18 cellular contexts compared by ENCODE assay signal in genomic region chr5:132013711-132014110, GRCh38. TPM values are rescaled to one million over a fixed set of nuclear protein-coding genes. Genes with fewer than 3 reads are reported as not detected.
DNase-seq lines count a peak whose midpoint lies in the region; ATAC-seq, FAIRE-seq and TF ChIP-seq lines count a peak whose summit lies in the region.
"Had no signal": no experiment of that assay in that cellular context is flagged by ENCODE, and none has a peak within 500 bp of the region (broad histone marks: within the 10 kb centered on the region; RNA-seq: fewer than 3 reads in every experiment).

No MANE protein-coding gene starts in this region.

- no peaks in the 10 kb centered on the region for H3K36me3 ChIP-seq in K562 (ENCODE audit: control insufficient read depth, insufficient read depth, low read length)
- no peaks in the 10 kb centered on the region for H3K36me3 ChIP-seq in vagina

- ATAC-seq in left ventricle myocardium superior (peak; percentile 16), right cardiac atrium (no peak), K562 (no peak), HG02973 (IDR thresholded peaks at IDR 0.05; ENCODE audit: unreplicated experiment) (no peak), GM21576 (IDR thresholded peaks at IDR 0.05; ENCODE audit: unreplicated experiment) (no peak)
- ATAC-seq: Panc1 had no signal

- no peaks in the 10 kb centered on the region for H3K9me1 ChIP-seq in K562 (ENCODE audit: control insufficient read depth, insufficient read depth, low read length)

- no peak for TF ChIP-seq EP300 in K562 (IDR thresholded peaks at IDR 0.05; ENCODE audit: low read length)

- DNase-seq in left ventricle myocardium superior (no peak), right cardiac atrium (no peak), K562 (ENCODE audit: extremely low read depth in 1 of 4, low spot score in 3 of 4) (no peak), mesenteric fat pad (ENCODE audit: low spot score) (peak; percentile 87), vagina (ENCODE audit: extremely low spot score in 2 of 2) (peak; percentile 40 to 94), NOMO-1 treated with dmso at 0.1 percent for 144 hours (lab: John Stamatoyannopoulos, UW; ENCODE audit: unreplicated experiment) (no peak)
- DNase-seq: GM23248, Karpas-422, NCI-H1105 treated with DMSO at 0.1 percent for 48 hours, NCI-H2171, NCI-H774 had no signal

- POLR2A ChIA-PET in K562 (lab: Yijun Ruan, JAX): interaction anchor here (0.6 kb wide), 1 partner anchor 9 kb away, joined by 3 read pairs; no protein-coding TSS in a partner anchor

- H3K4me3 ChIP-seq in right cardiac atrium (ENCODE audit: low read length): no peak overlapping the region
- H3K4me3 ChIP-seq in K562: no peak overlapping the region
- H3K4me3 ChIP-seq in vagina: no peak overlapping the region
- H3K4me3 ChIP-seq: GM23248, hepatocyte had no signal

- 0 out of 2 replicates have a peak, but pooled peaks cover 11% of the 10 kb centered on the region for H4K20me1 ChIP-seq in K562 (replicated peaks; ENCODE audit: control insufficient read depth, insufficient read depth, low read length)

- no peak for TF ChIP-seq RAD21 in K562 (CRISPR knock-in tag; conservative IDR thresholded peaks at IDR 0.05 in 1 of 2, IDR thresholded peaks at IDR 0.05 in 1 of 2)

- H3K9me3 ChIP-seq in right cardiac atrium (ENCODE audit: control insufficient read depth, low read length) (no peaks in the 10 kb centered on the region), K562 (replicated peaks; ENCODE audit: control insufficient read depth, insufficient read depth, low read depth, low read length) (no peaks in the 10 kb centered on the region), vagina (no peaks in the 10 kb centered on the region)

- H2AFZ ChIP-seq in K562 (ENCODE audit: low read depth, low read length): no peak overlapping the region
- H2AFZ ChIP-seq: GM23248, hepatocyte had no signal

- H3K27ac ChIP-seq in right cardiac atrium (ENCODE audit: low read length): no peak overlapping the region
- H3K27ac ChIP-seq in K562 (ENCODE audit: extremely low read depth, low read depth, low read length): no peak overlapping the region
- H3K27ac ChIP-seq in vagina: no peak overlapping the region
- H3K27ac ChIP-seq: GM23248, hepatocyte had no signal

- H3K27me3 ChIP-seq in right cardiac atrium (ENCODE audit: control insufficient read depth, insufficient read depth): no peaks in the 10 kb centered on the region
- peaks cover 13 to 24% of the 10 kb centered on the region in 2 experiments; a peak in 4 of 5 replicates for H3K27me3 ChIP-seq in K562 (ENCODE audit: control insufficient read depth in 2 of 2, insufficient read depth in 2 of 2, low read length in 2 of 2)
- peaks cover 7% of the 10 kb centered on the region for H3K27me3 ChIP-seq in vagina

- in situ Hi-C loops in K562 (cut with MboI): loop anchor here (25.0 kb wide), 1 partner anchor 576 kb away; no protein-coding TSS in a partner anchor

- H3K79me2 ChIP-seq in K562 (ENCODE audit: control insufficient read depth, insufficient read depth, low read length): no peaks in the 10 kb centered on the region
- H3K79me2 ChIP-seq: hepatocyte had no signal

- intact Hi-C loops in left ventricle myocardium superior (cut with micrococcal nuclease): no loop called here
- intact Hi-C loops in right cardiac atrium (cut with DNase I): no loop called here
- intact Hi-C loops in K562 (cut with micrococcal nuclease): no loop called here
- intact Hi-C loops in vagina (cut with DNase I): no loop called here

- H3K9ac ChIP-seq in K562 (ENCODE audit: insufficient read depth in 1 of 2, low read depth in 2 of 2, low read length in 2 of 2): no peak overlapping the region
- H3K9ac ChIP-seq: GM23248 had no signal

- WGBS in right cardiac atrium: 83% methylated on average over 2 of the region's 2 CpGs
- WGBS in K562 (ENCODE audit: insufficient coverage, low coverage, missing lambda C conversion rate): 0% methylated on average over 2 of the region's 2 CpGs

- CTCF ChIA-PET in K562 (lab: Yijun Ruan, JAX; ENCODE audit: low intra/inter-chr PET ratio): no interaction called here

- TF ChIP-seq POLR2A in K562 (conservative IDR thresholded peaks at IDR 0.05) (no peak), vagina (IDR thresholded peaks at IDR 0.05) (no peak)

- no TSS peak for BruUV-seq in K562 (replicated peaks; lab: Mats Ljungman, UMichigan)

- H3K4me1 ChIP-seq in right cardiac atrium (ENCODE audit: control insufficient read depth, insufficient read depth, low read length) (no peaks in the 10 kb centered on the region), K562 (replicated peaks in 1 of 2; ENCODE audit: control insufficient read depth in 2 of 2, insufficient read depth in 2 of 2, low read length in 2 of 2) (peaks cover 0 to 14% of the 10 kb centered on the region in 2 experiments; a peak in 4 of 5 replicates), vagina (peaks cover 15% of the 10 kb centered on the region)

- no peak overlapping the region for H3K4me2 ChIP-seq in K562 (ENCODE audit: insufficient read depth, low read length)
- H3K4me2 ChIP-seq: hepatocyte had no signal

- peak; percentile 52 for FAIRE-seq in K562 (lab: Jason Lieb, UNC)
- FAIRE-seq: D721Med, TTC549 had no signal

- TF ChIP-seq CTCF in K562 (IDR thresholded peaks at IDR 0.05 in 2 of 3, conservative IDR thresholded peaks at IDR 0.05 in 1 of 3; ENCODE audit: insufficient read depth in 2 of 3, low read depth in 1 of 3, low read length in 3 of 3) (no peak), vagina (IDR thresholded peaks at IDR 0.05) (no peak)

RNA-seq across cellular contexts. Expression of gene ACSL6, which starts 2.3 kb away (rescaled TPM):
- total RNA-seq in left ventricle myocardium superior (4.4 TPM), right cardiac atrium (1 to 10 TPM; 1.7 to 6.7 (median 4.3) TPM), K562 (2014; rRNA removed) (0.50 and 0.73 TPM in 2 replicates), K562 (2014; rRNA removed; fragmentation: Illumina TruSeq; extraction: Trizol) (0.62 and 1.0 TPM in 2 replicates), K562 (2015; rRNA removed; fragmentation: Illumina TruSeq; extraction: Trizol) (0.60 and 0.69 TPM in 2 replicates), K562 (2021) (1.5 and 1.6 TPM in 2 replicates), mesenteric fat pad (0.35 TPM), vagina (0.49 TPM)
- polyA plus RNA-seq in right cardiac atrium (2.7 TPM), K562 (2011; rRNA removed) (1.0 and 1.2 TPM in 2 replicates), K562 (2014; fragmentation: Illumina TruSeq; extraction: Trizol) (0.82 and 1.00 TPM in 2 replicates), K562 (2014; fragmentation: Nextera tagmentation; extraction: Ambion mirVana) (under 1 TPM; 0.62 to 0.75 TPM), K562 (2014; rRNA removed) (0.62 and 0.69 TPM in 2 replicates)
- total RNA-seq in K562 (2011; cell fraction: chromatin; rRNA removed; ENCODE audit: low replicate concordance): 3.9 and 10.0 TPM in 2 replicates
- total RNA-seq in K562 (2011; cell fraction: nucleolus; rRNA removed): 3.8 and 4.5 TPM in 2 replicates
- 5.1 and 6.0 TPM in 2 replicates for total RNA-seq in K562 (2011; cell fraction: nucleoplasm; rRNA removed)
- polyA plus RNA-seq in K562 (2011; cell fraction: cytosol; rRNA removed): 0.47 and 0.69 TPM in 2 replicates
- 4.9 and 7.1 TPM in 2 replicates for polyA plus RNA-seq in K562 (2011; cell fraction: nucleus; rRNA removed)
- polyA plus RNA-seq in K562 (2012): 0.65 and 1.1 TPM in 2 replicates
- polyA minus RNA-seq in K562 (2011; rRNA and poly(A)+ RNA removed): 0.45 and 0.95 TPM in 2 replicates
- 0.95 TPM in 1 of 2 replicates, not detected in the other for polyA minus RNA-seq in K562 (2011; cell fraction: cytosol; rRNA and poly(A)+ RNA removed)
- 1.9 and 2.3 TPM in 2 replicates for polyA minus RNA-seq in K562 (2011; cell fraction: nucleus; rRNA and poly(A)+ RNA removed)
- total RNA-seq: pulmonary artery endothelial cell had no signal
- polyA plus RNA-seq: GM23248 had no signal

RNA-seq across cellular contexts. Expression of gene IL3, which starts 46.7 kb away (rescaled TPM):
- total RNA-seq in left ventricle myocardium superior (not detected), right cardiac atrium (not detected), K562 (2014; rRNA removed) (not detected in 2 replicates), K562 (2014; rRNA removed; fragmentation: Illumina TruSeq; extraction: Trizol) (not detected in 2 replicates), K562 (2015; rRNA removed; fragmentation: Illumina TruSeq; extraction: Trizol) (not detected in 2 replicates), K562 (2021) (not detected in 2 replicates), mesenteric fat pad (not detected), vagina (not detected)
- polyA plus RNA-seq in right cardiac atrium (not detected), K562 (2011; rRNA removed) (not detected in 2 replicates), K562 (2014; fragmentation: Illumina TruSeq; extraction: Trizol) (not detected in 2 replicates), K562 (2014; fragmentation: Nextera tagmentation; extraction: Ambion mirVana) (not detected), K562 (2014; rRNA removed) (not detected in 2 replicates)
- total RNA-seq in K562 (2011; cell fraction: chromatin; rRNA removed; ENCODE audit: low replicate concordance): not detected in 2 replicates
- total RNA-seq in K562 (2011; cell fraction: nucleolus; rRNA removed): not detected in 2 replicates
- total RNA-seq in K562 (2011; cell fraction: nucleoplasm; rRNA removed): not detected in 2 replicates
- not detected in 2 replicates for polyA plus RNA-seq in K562 (2011; cell fraction: cytosol; rRNA removed)
- polyA plus RNA-seq in K562 (2011; cell fraction: nucleus; rRNA removed): not detected in 2 replicates
- 0.08 and 0.12 TPM in 2 replicates for polyA plus RNA-seq in K562 (2012)
- polyA minus RNA-seq in K562 (2011; rRNA and poly(A)+ RNA removed): not detected in 2 replicates
- not detected in 2 replicates for polyA minus RNA-seq in K562 (2011; cell fraction: cytosol; rRNA and poly(A)+ RNA removed)
- polyA minus RNA-seq in K562 (2011; cell fraction: nucleus; rRNA and poly(A)+ RNA removed): not detected in 2 replicates
- total RNA-seq: GM23248, pulmonary artery endothelial cell had no signal
- polyA plus RNA-seq: GM23248, hepatocyte had no signal

RNA-seq across cellular contexts. Expression of gene CSF2, which starts 59.9 kb away (rescaled TPM):
- total RNA-seq in left ventricle myocardium superior (not detected), right cardiac atrium (not detected), K562 (2014; rRNA removed) (not detected in 2 replicates), K562 (2014; rRNA removed; fragmentation: Illumina TruSeq; extraction: Trizol) (not detected in 2 replicates), K562 (2015; rRNA removed; fragmentation: Illumina TruSeq; extraction: Trizol) (0.25 TPM in 1 of 2 replicates, not detected in the other), K562 (2021) (0.29 TPM in 1 of 2 replicates, not detected in the other), mesenteric fat pad (not detected), vagina (not detected)
- polyA plus RNA-seq in right cardiac atrium (not detected), K562 (2011; rRNA removed) (not detected in 2 replicates), K562 (2014; fragmentation: Illumina TruSeq; extraction: Trizol) (not detected in 2 replicates), K562 (2014; fragmentation: Nextera tagmentation; extraction: Ambion mirVana) (not detected), K562 (2014; rRNA removed) (not detected in 2 replicates)
- not detected in 2 replicates for total RNA-seq in K562 (2011; cell fraction: chromatin; rRNA removed; ENCODE audit: low replicate concordance)
- not detected in 2 replicates for total RNA-seq in K562 (2011; cell fraction: nucleolus; rRNA removed)
- total RNA-seq in K562 (2011; cell fraction: nucleoplasm; rRNA removed): not detected in 2 replicates
- not detected in 2 replicates for polyA plus RNA-seq in K562 (2011; cell fraction: cytosol; rRNA removed)
- 0.30 TPM in 1 of 2 replicates, not detected in the other for polyA plus RNA-seq in K562 (2011; cell fraction: nucleus; rRNA removed)
- 0.13 TPM in 1 of 2 replicates, not detected in the other for polyA plus RNA-seq in K562 (2012)
- polyA minus RNA-seq in K562 (2011; rRNA and poly(A)+ RNA removed): not detected in 2 replicates
- polyA minus RNA-seq in K562 (2011; cell fraction: cytosol; rRNA and poly(A)+ RNA removed): not detected in 2 replicates
- not detected in 2 replicates for polyA minus RNA-seq in K562 (2011; cell fraction: nucleus; rRNA and poly(A)+ RNA removed)
- total RNA-seq: GM23248, hepatocyte, pulmonary artery endothelial cell had no signal
- polyA plus RNA-seq: GM23248, hepatocyte had no signal

Comparison
In these comparisons a context has a peak if more than half of its experiments do, and no peak if none do; other contexts are left out.
1. DNase-seq: peak in mesenteric fat pad (single experiment) and vagina (2 of 2); none in left ventricle myocardium superior (single experiment), right cardiac atrium (0 of 3), K562 (0 of 4) and NOMO-1 treated with dmso at 0.1 percent for 144 hours (single experiment).